In genomic region chr1:154468480-154469240, GRCh38 we compare ENCODE assay signal across 21 cellular contexts. TPM values are rescaled to one million over a fixed set of nuclear protein-coding genes. Genes with fewer than 3 reads are reported as not detected.
A peak's percentile ranks its signal among the peaks of the same experiment; 100 is the strongest.
DNase-seq lines count a peak whose midpoint lies in the region; ATAC-seq and TF ChIP-seq lines count a peak whose summit lies in the region.
"Had no signal": no experiment of that assay in that cellular context is flagged by ENCODE, and none has a peak within 500 bp of the region (broad histone marks: within the 10 kb centered on the region; RNA-seq: fewer than 3 reads in every experiment).

No MANE protein-coding gene starts in this region.

- H3K36me3 Mint-ChIP-seq in activated CD4-positive, alpha-beta memory T cell treated with anti-CD3 and anti-CD28 coated beads for 36 hours = peaks cover 3% of the 10 kb centered on the region
- peaks cover 4% of the 10 kb centered on the region for H3K36me3 Mint-ChIP-seq in activated CD4-positive, alpha-beta memory T cell treated with anti-CD3 and anti-CD28 coated beads, Interleukin-2, amount 10 ng/mL, durations not matched to agents 7 days and 5 days (ENCODE audit: low read depth)
- H3K36me3 Mint-ChIP-seq in activated T-helper 17 cell treated with anti-CD3 and anti-CD28 coated beads, Interleukin-2, amount 50 U/mL, for 72 hours (ENCODE audit: low read depth) = peaks cover 38% of the 10 kb centered on the region
- H3K36me3 Mint-ChIP-seq: naive B cell had no signal

- no peaks in the 10 kb centered on the region for H3K9me3 ChIP-seq in esophagus squamous epithelium
- H3K9me3 ChIP-seq: colonic mucosa, HAP-1, prostate gland had no signal

- no peak overlapping the region for H3K4me3 Mint-ChIP-seq in activated CD4-positive, alpha-beta memory T cell treated with anti-CD3 and anti-CD28 coated beads for 36 hours
- H3K4me3 Mint-ChIP-seq in activated CD4-positive, alpha-beta memory T cell treated with anti-CD3 and anti-CD28 coated beads, Interleukin-2, amount 10 ng/mL, durations not matched to agents 7 days and 5 days = no peak overlapping the region
- H3K4me3 Mint-ChIP-seq in activated T-helper 17 cell treated with anti-CD3 and anti-CD28 coated beads, Interleukin-2, amount 50 U/mL, for 72 hours = peak overlapping the region; percentile 75
- H3K4me3 Mint-ChIP-seq: naive B cell had no signal

- no peak overlapping the region for H3K4me3 ChIP-seq in esophagus squamous epithelium
- H3K4me3 ChIP-seq: colonic mucosa, HAP-1, prostate gland had no signal

- no peak for DNase-seq in activated CD4-positive, alpha-beta memory T cell treated with anti-CD3 and anti-CD28 coated beads for 36 hours
- DNase-seq in activated CD4-positive, alpha-beta memory T cell treated with anti-CD3 and anti-CD28 coated beads, Interleukin-2, amount 10 ng/mL, durations not matched to agents 7 days and 5 days = no peak
- no peak for DNase-seq in esophagus squamous epithelium (lab: John Stamatoyannopoulos, UW)
- peak in 1 of 49 donors; percentile 19 for DNase-seq in substantia nigra (lab: John Stamatoyannopoulos, UW)
- DNase-seq in DMS153 (lab: John Stamatoyannopoulos, UW) = no peak
- DNase-seq: activated CD4-positive, alpha-beta T cell treated with anti-CD3 and anti-CD28 coated beads for 4 hours; activated CD8-positive, alpha-beta memory T cell treated with anti-CD3 and anti-CD28 coated beads, Interleukin-2, amount 50 U/mL, for 48 hours; activated gamma-delta T cell; colonic mucosa; mammary epithelial cell; naive B cell; NCI-H187; NCI-H446; small intestine; stimulated activated CD4-positive, alpha-beta T cell treated with anti-CD3 and anti-CD28 coated beads, Interleukin-4, amount 100 ng/mL, for 4 hours had no signal

- H3K4me1 Mint-ChIP-seq in activated CD4-positive, alpha-beta memory T cell treated with anti-CD3 and anti-CD28 coated beads for 36 hours (ENCODE audit: low read depth) = peaks cover 54% of the 10 kb centered on the region
- peaks cover 49% of the 10 kb centered on the region for H3K4me1 Mint-ChIP-seq in activated CD4-positive, alpha-beta memory T cell treated with anti-CD3 and anti-CD28 coated beads, Interleukin-2, amount 10 ng/mL, durations not matched to agents 7 days and 5 days
- peaks cover 45% of the 10 kb centered on the region for H3K4me1 Mint-ChIP-seq in activated T-helper 17 cell treated with anti-CD3 and anti-CD28 coated beads, Interleukin-2, amount 50 U/mL, for 72 hours

- TF ChIP-seq POLR2A in esophagus squamous epithelium (IDR thresholded peaks at IDR 0.05) = no peak

- H3K9me3 Mint-ChIP-seq in activated CD4-positive, alpha-beta memory T cell treated with anti-CD3 and anti-CD28 coated beads for 36 hours = no peaks in the 10 kb centered on the region
- no peaks in the 10 kb centered on the region for H3K9me3 Mint-ChIP-seq in activated CD4-positive, alpha-beta memory T cell treated with anti-CD3 and anti-CD28 coated beads, Interleukin-2, amount 10 ng/mL, durations not matched to agents 7 days and 5 days
- no peaks in the 10 kb centered on the region for H3K9me3 Mint-ChIP-seq in activated T-helper 17 cell treated with anti-CD3 and anti-CD28 coated beads, Interleukin-2, amount 50 U/mL, for 72 hours
- H3K9me3 Mint-ChIP-seq: naive B cell had no signal

- intact Hi-C loops in activated CD4-positive, alpha-beta memory T cell treated with anti-CD3 and anti-CD28 coated beads for 36 hours (cut with micrococcal nuclease) = no loop called here
- intact Hi-C loops in esophagus squamous epithelium (cut with DNase I) = no loop called here

- POLR2A ChIA-PET in activated CD4-positive, alpha-beta memory T cell treated with anti-CD3 and anti-CD28 coated beads for 36 hours (lab: Charles Lee) = interaction anchor here (1.0 to 6.2 kb wide), 4 partner anchors 29 to 61 kb away, joined by 3 to 28 read pairs (median 8); no protein-coding TSS in a partner anchor
- POLR2A ChIA-PET in activated CD4-positive, alpha-beta memory T cell treated with anti-CD3 and anti-CD28 coated beads, Interleukin-2, amount 10 ng/mL, durations not matched to agents 7 days and 5 days (lab: Charles Lee) = interaction anchor here (0.8 to 2.6 kb wide), 3 partner anchors 24 to 582 kb away, joined by 3 to 9 read pairs (median 5); no protein-coding TSS in a partner anchor

- peak overlapping the region; percentile 19 for H3K27ac Mint-ChIP-seq in activated CD4-positive, alpha-beta memory T cell treated with anti-CD3 and anti-CD28 coated beads for 36 hours
- no peak overlapping the region for H3K27ac Mint-ChIP-seq in activated CD4-positive, alpha-beta memory T cell treated with anti-CD3 and anti-CD28 coated beads, Interleukin-2, amount 10 ng/mL, durations not matched to agents 7 days and 5 days
- peak overlapping the region; percentile 79 for H3K27ac Mint-ChIP-seq in activated T-helper 17 cell treated with anti-CD3 and anti-CD28 coated beads, Interleukin-2, amount 50 U/mL, for 72 hours

- no peaks in the 10 kb centered on the region for H3K27me3 Mint-ChIP-seq in activated CD4-positive, alpha-beta memory T cell treated with anti-CD3 and anti-CD28 coated beads for 36 hours
- H3K27me3 Mint-ChIP-seq in activated CD4-positive, alpha-beta memory T cell treated with anti-CD3 and anti-CD28 coated beads, Interleukin-2, amount 10 ng/mL, durations not matched to agents 7 days and 5 days = peaks cover 5% of the 10 kb centered on the region
- no peaks in the 10 kb centered on the region for H3K27me3 Mint-ChIP-seq in activated T-helper 17 cell treated with anti-CD3 and anti-CD28 coated beads, Interleukin-2, amount 50 U/mL, for 72 hours

- CTCF ChIA-PET in activated CD4-positive, alpha-beta memory T cell treated with anti-CD3 and anti-CD28 coated beads for 36 hours (lab: Charles Lee) = interaction anchor here (0.9 to 3.5 kb wide), 15 partner anchors 12 to 140 kb away, joined by 3 to 20 read pairs (median 5); no protein-coding TSS in a partner anchor
- CTCF ChIA-PET in activated CD4-positive, alpha-beta memory T cell treated with anti-CD3 and anti-CD28 coated beads, Interleukin-2, amount 10 ng/mL, durations not matched to agents 7 days and 5 days (lab: Charles Lee) = interaction anchor here (0.7 to 2.3 kb wide), 12 partner anchors 8 to 216 kb away, joined by 3 to 14 read pairs (median 4); no protein-coding TSS in a partner anchor

- H3K36me3 ChIP-seq in esophagus squamous epithelium = peaks cover 0 to 27% (median 5%) of the 10 kb centered on the region in 3 donors
- H3K36me3 ChIP-seq: colonic mucosa, HAP-1, prostate gland had no signal

- peaks cover 5 to 33% (median 5%) of the 10 kb centered on the region in 3 donors for H3K4me1 ChIP-seq in esophagus squamous epithelium
- H3K4me1 ChIP-seq: colonic mucosa, HAP-1, prostate gland had no signal

- no peak for TF ChIP-seq CTCF in esophagus squamous epithelium (IDR thresholded peaks at IDR 0.05)

- H3K27ac ChIP-seq in esophagus squamous epithelium (peak overlapping the region in 3 of 4 donors; percentile 14 to 40 (median 14)), substantia nigra (ENCODE audit: low read depth, low read length, poor library complexity, severe bottlenecking) (peak overlapping the region; percentile 17)
- H3K27ac ChIP-seq: colonic mucosa, prostate gland had no signal

- no peak for ATAC-seq in activated T-helper 17 cell treated with anti-CD3 and anti-CD28 coated beads, Interleukin-2, amount 50 U/mL, for 72 hours (replicated peaks)
- no peak for ATAC-seq in GM21528 (IDR thresholded peaks at IDR 0.05; ENCODE audit: low FRiP score, unreplicated experiment)
- no peak for ATAC-seq in GM21390 (IDR thresholded peaks at IDR 0.05; ENCODE audit: unreplicated experiment)
- ATAC-seq: SK-N-SH treated with all-trans-retinoic acid at 6 μM for 48 hours had no signal

- WGBS in esophagus squamous epithelium, 2 donors = 77 to 85% methylated on average over 2 to 9 of the region's 13 CpGs

- H3K27me3 ChIP-seq in esophagus squamous epithelium = no peaks in the 10 kb centered on the region
- H3K27me3 ChIP-seq: colonic mucosa had no signal

RNA-seq across cellular contexts. Expression of gene TDRD10, which starts 33.4 kb away (rescaled TPM):
- total RNA-seq in activated CD4-positive, alpha-beta memory T cell treated with anti-CD3 and anti-CD28 coated beads for 36 hours = not detected
- not detected for total RNA-seq in activated CD4-positive, alpha-beta memory T cell treated with anti-CD3 and anti-CD28 coated beads, Interleukin-2, amount 10 ng/mL, durations not matched to agents 7 days and 5 days
- not detected for total RNA-seq in activated T-helper 17 cell treated with anti-CD3 and anti-CD28 coated beads, Interleukin-2, amount 50 U/mL, for 72 hours
- total RNA-seq in esophagus squamous epithelium = 1 to 10 TPM in 1 of 4 donors, under 1 TPM in 1, not detected in 2; 0.26 to 2.7 TPM

RNA-seq across cellular contexts. Expression of gene SHE, which starts 33.6 kb away (rescaled TPM):
- under 1 TPM in 1 of 2 experiments, not detected in 1; 0.07 TPM for total RNA-seq in activated CD4-positive, alpha-beta memory T cell treated with anti-CD3 and anti-CD28 coated beads for 36 hours
- total RNA-seq in activated CD4-positive, alpha-beta memory T cell treated with anti-CD3 and anti-CD28 coated beads, Interleukin-2, amount 10 ng/mL, durations not matched to agents 7 days and 5 days = not detected
- total RNA-seq in activated T-helper 17 cell treated with anti-CD3 and anti-CD28 coated beads, Interleukin-2, amount 50 U/mL, for 72 hours = under 1 TPM in 1 of 2 donors, not detected in 1; 0.03 TPM
- 10 to 100 TPM in 1 of 4 donors, 1 to 10 TPM in 1, under 1 TPM in 2; 0.19 to 13.4 (median 4.1) TPM for total RNA-seq in esophagus squamous epithelium
